ENCODE assay signal across 28 cellular contexts in genomic region chr17:17017343-17018014, GRCh38. TPM values are rescaled to one million over a fixed set of nuclear protein-coding genes. Genes with fewer than 3 reads are reported as not detected.
DNase-seq lines count a peak whose midpoint lies in the region; ATAC-seq and TF ChIP-seq lines count a peak whose summit lies in the region.
"Had no signal": no experiment of that assay in that cellular context is flagged by ENCODE, and none has a peak within 500 bp of the region (broad histone marks: within the 10 kb centered on the region; RNA-seq: fewer than 3 reads in every experiment).

No MANE protein-coding gene starts in this region.

- H3K4me1 ChIP-seq in CD8-positive, alpha-beta memory T cell (ENCODE audit: insufficient read depth, low read length), result peaks cover 26% of the 10 kb centered on the region
- H3K4me1 ChIP-seq in PC-3 (ENCODE audit: insufficient read depth, low read length), result peaks cover 56% of the 10 kb centered on the region
- H3K4me1 ChIP-seq in hepatocyte (ENCODE audit: insufficient read depth), result peaks cover 35% of the 10 kb centered on the region

- POLR2A ChIA-PET in CD8-positive, alpha-beta memory T cell (lab: Charles Lee), result no interaction called here
- POLR2A ChIA-PET in PC-3 (lab: Charles Lee; ENCODE audit: unreplicated experiment), result no interaction called here

- H3K4me2 ChIP-seq in PC-3 (ENCODE audit: low read length), result no peak overlapping the region
- no peak overlapping the region for H3K4me2 ChIP-seq in hepatocyte

- no peaks in the 10 kb centered on the region for H3F3A ChIP-seq in PC-3 (ENCODE audit: low read length, unreplicated experiment)

- no peak overlapping the region for H3K4me3 Mint-ChIP-seq in CD8-positive, alpha-beta memory T cell
- H3K4me3 Mint-ChIP-seq in stimulated activated effector memory CD8-positive, alpha-beta T cell treated with anti-CD3 and anti-CD28 coated beads, Interleukin-12 subunit alpha, Interleukin-12 subunit beta, amount 100 ng/mL, for 72 hours, result no peak overlapping the region
- H3K4me3 Mint-ChIP-seq: activated B cell treated with CpG ODN at 0.5 μM for 24 hours; activated CD8-positive, alpha-beta T cell treated with anti-CD3 and anti-CD28 coated beads, Interleukin-2, amount 10 ng/mL, durations not matched to agents 7 days and 5 days; activated naive CD8-positive, alpha-beta T cell treated with anti-CD3 and anti-CD28 coated beads for 36 hours; brain; memory B cell had no signal

- peaks cover 48% of the 10 kb centered on the region for H3K79me2 ChIP-seq in PC-3 (ENCODE audit: low read length)
- H3K79me2 ChIP-seq in hepatocyte, result no peaks in the 10 kb centered on the region

- CTCF ChIA-PET in CD8-positive, alpha-beta memory T cell (lab: Charles Lee), result interaction anchor here (1.0 kb wide), 1 partner anchor 428 kb away, joined by 3 read pairs; no protein-coding TSS in a partner anchor
- CTCF ChIA-PET in PC-3 (lab: Charles Lee), result no interaction called here

- no peaks in the 10 kb centered on the region for H3K9me3 Mint-ChIP-seq in CD8-positive, alpha-beta memory T cell
- no peaks in the 10 kb centered on the region for H3K9me3 Mint-ChIP-seq in stimulated activated effector memory CD8-positive, alpha-beta T cell treated with anti-CD3 and anti-CD28 coated beads, Interleukin-12 subunit alpha, Interleukin-12 subunit beta, amount 100 ng/mL, for 72 hours
- H3K9me3 Mint-ChIP-seq: activated B cell treated with CpG ODN at 0.5 μM for 24 hours; activated naive CD8-positive, alpha-beta T cell treated with anti-CD3 and anti-CD28 coated beads for 36 hours; memory B cell; naive thymus-derived CD8-positive, alpha-beta T cell had no signal

- ATAC-seq in PC-3, result no peak
- ATAC-seq in stimulated activated effector memory CD8-positive, alpha-beta T cell treated with anti-CD3 and anti-CD28 coated beads, Interleukin-12 subunit alpha, Interleukin-12 subunit beta, amount 100 ng/mL, for 72 hours, result no peak
- ATAC-seq: activated CD8-positive, alpha-beta T cell treated with anti-CD3 and anti-CD28 coated beads, Interleukin-2, amount 10 ng/mL, durations not matched to agents 7 days and 5 days had no signal

- no peak overlapping the region for H2AFZ ChIP-seq in PC-3 (ENCODE audit: low read length)
- H2AFZ ChIP-seq in hepatocyte, result no peak overlapping the region

- no peaks in the 10 kb centered on the region for H3K36me3 Mint-ChIP-seq in CD8-positive, alpha-beta memory T cell
- no peaks in the 10 kb centered on the region for H3K36me3 Mint-ChIP-seq in stimulated activated effector memory CD8-positive, alpha-beta T cell treated with anti-CD3 and anti-CD28 coated beads, Interleukin-12 subunit alpha, Interleukin-12 subunit beta, amount 100 ng/mL, for 72 hours
- H3K36me3 Mint-ChIP-seq: activated naive CD8-positive, alpha-beta T cell treated with anti-CD3 and anti-CD28 coated beads for 36 hours; brain; memory B cell; naive thymus-derived CD8-positive, alpha-beta T cell had no signal

- no peak for TF ChIP-seq CTCF in PC-3 (conservative IDR thresholded peaks at IDR 0.05; ENCODE audit: low read depth, low read length)
- no peak for TF ChIP-seq CTCF in hepatocyte (IDR thresholded peaks at IDR 0.05; ENCODE audit: poor library complexity)

- no peaks in the 10 kb centered on the region for H3K9me3 ChIP-seq in CD8-positive, alpha-beta memory T cell (ENCODE audit: low read length)
- no peaks in the 10 kb centered on the region for H3K9me3 ChIP-seq in PC-3 (ENCODE audit: low read length)
- no peaks in the 10 kb centered on the region for H3K9me3 ChIP-seq in hepatocyte (ENCODE audit: low read depth)

- H3K27ac Mint-ChIP-seq in CD8-positive, alpha-beta memory T cell, result peak overlapping the region in 5 of 8 donors; percentile 29 to 93 (median 70)
- peak overlapping the region; percentile 92 for H3K27ac Mint-ChIP-seq in stimulated activated effector memory CD8-positive, alpha-beta T cell treated with anti-CD3 and anti-CD28 coated beads, Interleukin-12 subunit alpha, Interleukin-12 subunit beta, amount 100 ng/mL, for 72 hours
- H3K27ac Mint-ChIP-seq: brain had no signal

- DNase-seq in CD8-positive, alpha-beta memory T cell, result no peak
- no peak for DNase-seq in PC-3
- no peak for DNase-seq in hepatocyte (ENCODE audit: low spot score)
- no peak for DNase-seq in stimulated activated effector memory CD8-positive, alpha-beta T cell treated with anti-CD3 and anti-CD28 coated beads, Interleukin-12 subunit alpha, Interleukin-12 subunit beta, amount 100 ng/mL, for 72 hours (ENCODE audit: low spot score in 2 of 2)
- no peak for DNase-seq in activated CD4-positive, CD25-positive, alpha-beta regulatory T cell (lab: John Stamatoyannopoulos, UW)
- DNase-seq in kidney tubule cell (ENCODE audit: low spot score), result no peak
- no peak for DNase-seq in activated CD8-positive, alpha-beta memory T cell treated with anti-CD3 and anti-CD28 coated beads, Interleukin-2, amount 50 U/mL, for 48 hours
- DNase-seq: activated B cell treated with CpG ODN at 0.5 μM for 24 hours; activated CD8-positive, alpha-beta T cell treated with anti-CD3 and anti-CD28 coated beads, Interleukin-2, amount 10 ng/mL, durations not matched to agents 7 days and 5 days; activated naive CD8-positive, alpha-beta T cell treated with anti-CD3 and anti-CD28 coated beads for 36 hours; activated T-cell treated with anti-CD3 and anti-CD28 coated beads, Interleukin-2, amount 50 U/mL, for 48 hours; dermis blood vessel endothelial cell; erythroblast; foreskin melanocyte; hypothalamus; naive thymus-derived CD8-positive, alpha-beta T cell; NCI-H1436; NCI-H748 treated with DMSO at 0.1 percent for 48 hours; SIG-M5; small intestine; stimulated activated CD4-positive, alpha-beta T cell treated with anti-CD3 and anti-CD28 coated beads, Interleukin-4, amount 100 ng/mL, for 4 hours had no signal

- H3K4me1 Mint-ChIP-seq in CD8-positive, alpha-beta memory T cell, result peaks cover 34 to 42% (median 39%) of the 10 kb centered on the region in 3 donors
- H3K4me1 Mint-ChIP-seq in stimulated activated effector memory CD8-positive, alpha-beta T cell treated with anti-CD3 and anti-CD28 coated beads, Interleukin-12 subunit alpha, Interleukin-12 subunit beta, amount 100 ng/mL, for 72 hours, result peaks cover 35% of the 10 kb centered on the region

- H3K27me3 Mint-ChIP-seq in CD8-positive, alpha-beta memory T cell, result no peaks in the 10 kb centered on the region
- H3K27me3 Mint-ChIP-seq: activated B cell treated with CpG ODN at 0.5 μM for 24 hours; activated naive CD8-positive, alpha-beta T cell treated with anti-CD3 and anti-CD28 coated beads for 36 hours; memory B cell; naive thymus-derived CD8-positive, alpha-beta T cell had no signal

- no peaks in the 10 kb centered on the region for H4K20me1 ChIP-seq in PC-3 (ENCODE audit: low read length)
- no peaks in the 10 kb centered on the region for H4K20me1 ChIP-seq in hepatocyte (ENCODE audit: insufficient read depth, poor library complexity, severe bottlenecking)

- intact Hi-C loops in PC-3 (cut with micrococcal nuclease), result no loop called here

- no peaks in the 10 kb centered on the region for H3K9me2 ChIP-seq in PC-3 (replicated peaks; ENCODE audit: low read length)
- H3K9me2 ChIP-seq in hepatocyte (replicated peaks; ENCODE audit: insufficient read depth), result no peaks in the 10 kb centered on the region

- no peaks in the 10 kb centered on the region for H3K36me3 ChIP-seq in CD8-positive, alpha-beta memory T cell (ENCODE audit: insufficient read depth, low read length)
- H3K36me3 ChIP-seq in PC-3 (ENCODE audit: low read depth, low read length) (no peaks in the 10 kb centered on the region), hepatocyte (replicated peaks; ENCODE audit: insufficient read depth, low read depth) (no peaks in the 10 kb centered on the region)

- no peaks in the 10 kb centered on the region for H3K27me3 ChIP-seq in CD8-positive, alpha-beta memory T cell (ENCODE audit: insufficient read depth, low read length, poor library complexity, severe bottlenecking)
- no peaks in the 10 kb centered on the region for H3K27me3 ChIP-seq in PC-3 (ENCODE audit: low read length)
- H3K27me3 ChIP-seq in hepatocyte, result no peaks in the 10 kb centered on the region

- H3K9ac ChIP-seq in PC-3 (ENCODE audit: low read length), result peak overlapping the region; percentile 69; the same call in 1 of the 2 replicates

- WGBS in hepatocyte (ENCODE audit: low lambda C conversion rate, missing lambda C conversion rate), result 90% methylated on average over 8 of the region's 8 CpGs

- no TSS peak for BruUV-seq in PC-3 (replicated peaks; lab: Mats Ljungman, UMichigan)

- H3K4me3 ChIP-seq in CD8-positive, alpha-beta memory T cell (ENCODE audit: low read length), result no peak overlapping the region
- H3K4me3 ChIP-seq in PC-3 (ENCODE audit: low read length), result no peak overlapping the region
- H3K4me3 ChIP-seq in hepatocyte, result no peak overlapping the region

- no peak overlapping the region for H3K27ac ChIP-seq in CD8-positive, alpha-beta memory T cell (ENCODE audit: low read depth, low read length)
- peak overlapping the region; percentile 96 for H3K27ac ChIP-seq in PC-3 (ENCODE audit: low read length)
- H3K27ac ChIP-seq in hepatocyte, result peak overlapping the region; percentile 95

RNA-seq across cellular contexts. Expression of gene MPRIP, which starts 24.8 kb away (rescaled TPM):
- total RNA-seq in CD8-positive, alpha-beta memory T cell, result 100 to 1,000 TPM; 174 to 184 TPM
- polyA plus RNA-seq in CD8-positive, alpha-beta memory T cell, result 40.3 TPM
- total RNA-seq in PC-3 (2014; rRNA removed) (1,274 and 1,459 TPM in 2 replicates), hepatocyte (80.1 and 202 TPM in 2 replicates)
- 91.7 and 123 TPM in 2 replicates for polyA plus RNA-seq in hepatocyte

RNA-seq across cellular contexts. Expression of gene TNFRSF13B, which starts 45.6 kb away (rescaled TPM):
- not detected for total RNA-seq in CD8-positive, alpha-beta memory T cell
- polyA plus RNA-seq in CD8-positive, alpha-beta memory T cell, result not detected
- total RNA-seq in PC-3 (2014; rRNA removed), result not detected in 2 replicates
- total RNA-seq in hepatocyte, result not detected in 2 replicates
- polyA plus RNA-seq in hepatocyte, result not detected in 2 replicates
- total RNA-seq: activated CD8-positive, alpha-beta T cell treated with anti-CD3 and anti-CD28 coated beads, Interleukin-2, amount 10 ng/mL, durations not matched to agents 7 days and 5 days; dermis blood vessel endothelial cell; M059J; pulmonary artery endothelial cell; T-helper 1 cell treated with Interleukin-12 subunit alpha and Interleukin-12 subunit beta and Interleukin-4 antibody, amounts not matched to agents 30 ng/mL and 1 ng/mL, for 36 hours; temporal lobe had no signal
- polyA plus RNA-seq: keratinocyte; naive thymus-derived CD8-positive, alpha-beta T cell had no signal
